ENCODE assay signal across 10 cellular contexts in genomic region chr16:17173134-17173729, GRCh38.
DNase-seq lines count a peak whose midpoint lies in the region; ATAC-seq, FAIRE-seq and TF ChIP-seq lines count a peak whose summit lies in the region.
"Had no signal": no experiment of that assay in that cellular context is flagged by ENCODE, and none has a peak within 500 bp of the region (broad histone marks: within the 10 kb centered on the region; RNA-seq: fewer than 3 reads in every experiment).

No MANE protein-coding gene starts in this region.

- H3K9me3 ChIP-seq in left lung, result no peaks in the 10 kb centered on the region
- H3K9me3 ChIP-seq in upper lobe of left lung, result no peaks in the 10 kb centered on the region
- H3K9me3 ChIP-seq: A549 had no signal

- FAIRE-seq in urothelium cell line (lab: Jason Lieb, UNC), result no peak
- FAIRE-seq: A549 had no signal

- H3K27ac ChIP-seq in left lung (peak overlapping the region in 1 of 2 donors; percentile 71), upper lobe of left lung (peak overlapping the region in 3 of 4 donors; percentile 16 to 37 (median 36))
- H3K27ac ChIP-seq: A549 had no signal

- TF ChIP-seq CTCF in left lung (IDR thresholded peaks at IDR 0.05), result no peak
- no peak for TF ChIP-seq CTCF in upper lobe of left lung (IDR thresholded peaks at IDR 0.05)
- no peak for TF ChIP-seq CTCF in nephron progenitor cell (IDR thresholded peaks at IDR 0.05)

- no peaks in the 10 kb centered on the region for H3K9me3 Mint-ChIP-seq in nephron progenitor cell

- DNase-seq in activated gamma-delta T cell treated with Interleukin-2 at 50 U/mL for 16 hours (peak; percentile 5), activated gamma-delta T cell (lab: John Stamatoyannopoulos, UW) (no peak), astrocyte of the hippocampus (ENCODE audit: low read depth, low spot score) (peak; percentile 52), left lung (peak in 1 of 2 donors; percentile 80), upper lobe of left lung (peak in 1 of 2 donors; percentile 86), DMS53 treated with DMSO at 0.1 percent for 48 hours (lab: John Stamatoyannopoulos, UW; ENCODE audit: unreplicated experiment) (no peak), urothelium cell line (ENCODE audit: low spot score) (no peak), nephron progenitor cell (no peak)
- DNase-seq: NCI-H2227 treated with DMSO at 0.1 percent for 48 hours had no signal

- peak; percentile 77 for ATAC-seq in left lung
- peak; percentile 62 to 84 for ATAC-seq in upper lobe of left lung (ENCODE audit: low FRiP score in 2 of 2)

- H3K27me3 ChIP-seq in left lung (no peaks in the 10 kb centered on the region), upper lobe of left lung (no peaks in the 10 kb centered on the region)

- H3K4me3 ChIP-seq in left lung (no peak overlapping the region), upper lobe of left lung (no peak overlapping the region)
- H3K4me3 ChIP-seq: A549 had no signal

- H3K36me3 ChIP-seq in left lung (no peaks in the 10 kb centered on the region), upper lobe of left lung (no peaks in the 10 kb centered on the region)

- TF ChIP-seq EP300 in upper lobe of left lung (IDR thresholded peaks at IDR 0.05), result peak in 2 of 4 donors; percentile 16 to 63

- no peak overlapping the region for H3K27ac Mint-ChIP-seq in nephron progenitor cell

- 73 to 78% methylated on average over 10 to 12 of the region's 12 CpGs for WGBS in upper lobe of left lung, 2 donors

- intact Hi-C loops in left lung (cut with DNase I), result no loop called here

- peaks cover 0 to 30% of the 10 kb centered on the region in 2 donors for H3K4me1 ChIP-seq in left lung
- H3K4me1 ChIP-seq in upper lobe of left lung, result peaks cover 0 to 8% (median 4%) of the 10 kb centered on the region in 4 donors
- H3K4me1 ChIP-seq: A549 had no signal

- peaks cover 12% of the 10 kb centered on the region for H3K27me3 Mint-ChIP-seq in nephron progenitor cell (ENCODE audit: low read depth, poor library complexity)

- H3K4me1 Mint-ChIP-seq in nephron progenitor cell, result no peaks in the 10 kb centered on the region

- H3K4me3 Mint-ChIP-seq in nephron progenitor cell, result no peak overlapping the region

- TF ChIP-seq POLR2A in upper lobe of left lung (IDR thresholded peaks at IDR 0.05), result peak in 1 of 4 donors; percentile 26

- no peaks in the 10 kb centered on the region for H3K36me3 Mint-ChIP-seq in nephron progenitor cell (ENCODE audit: low read depth)

Comparison
In these comparisons a context has a peak if more than half of its experiments do, and no peak if none do; other contexts are left out.
1. DNase-seq: peak in activated gamma-delta T cell treated with Interleukin-2 at 50 U/mL for 16 hours (single experiment) and astrocyte of the hippocampus (single experiment); none in activated gamma-delta T cell (single experiment), DMS53 treated with DMSO at 0.1 percent for 48 hours (single experiment), urothelium cell line (single experiment) and nephron progenitor cell (single experiment).